Comparison of ENCODE assay signal across 8 cellular contexts in genomic region chrX:48475295-48475694, GRCh38. TPM values are rescaled to one million over a fixed set of nuclear protein-coding genes. Genes with fewer than 3 reads are reported as not detected.
A peak's percentile ranks its signal among the peaks of the same experiment; 100 is the strongest.
DNase-seq lines count a peak whose midpoint lies in the region; ATAC-seq and TF ChIP-seq lines count a peak whose summit lies in the region.

No MANE protein-coding gene starts in this region.

- no peaks in the 10 kb centered on the region for H3K9me3 Mint-ChIP-seq in activated T-helper 2 cell treated with anti-CD3 and anti-CD28 coated beads, Interferon-gamma antibody, Interleukin-2, Interleukin-4, amounts not matched to agents 10 μg/mL and 5 μg/mL and 100 μg/mL, durations not matched to agents 14 hours and 24 hours and 36 hours
- peaks cover 6% of the 10 kb centered on the region for H3K9me3 Mint-ChIP-seq in type B pancreatic cell

- H3K4me3 ChIP-seq in heart right ventricle: peak overlapping the region; percentile 28 to 86 (median 72)

- intact Hi-C loops in heart right ventricle (cut with DNase I) (no loop called here), left ventricle myocardium superior (cut with micrococcal nuclease) (no loop called here)
- intact Hi-C loops in activated T-helper 2 cell treated with anti-CD3 and anti-CD28 coated beads, Interferon-gamma antibody, Interleukin-2, Interleukin-4, amounts not matched to agents 10 μg/mL and 5 μg/mL and 100 μg/mL, durations not matched to agents 14 hours and 24 hours and 36 hours (cut with micrococcal nuclease): loop anchor here (5.0 kb wide), 4 partner anchors 47 to 122 kb away; partner anchors contain the start of genes EBP, RBM3, TBC1D25 and WDR13

- peak overlapping the region; percentile 95 for H3K27ac Mint-ChIP-seq in activated T-helper 2 cell treated with anti-CD3 and anti-CD28 coated beads, Interferon-gamma antibody, Interleukin-2, Interleukin-4, amounts not matched to agents 10 μg/mL and 5 μg/mL and 100 μg/mL, durations not matched to agents 14 hours and 24 hours and 36 hours
- H3K27ac Mint-ChIP-seq in type B pancreatic cell: peak overlapping the region; percentile 93

- 4 to 9% methylated on average over 3 to 5 of the region's 5 CpGs for WGBS in heart right ventricle, 2 donors

- peaks cover 0 to 7% (median 0%) of the 10 kb centered on the region in 9 donors for H3K36me3 ChIP-seq in heart right ventricle

- TF ChIP-seq CTCF in heart right ventricle (IDR thresholded peaks at IDR 0.05) (no peak), type B pancreatic cell (conservative IDR thresholded peaks at IDR 0.05) (no peak)

- no peaks in the 10 kb centered on the region for H3K27me3 Mint-ChIP-seq in activated T-helper 2 cell treated with anti-CD3 and anti-CD28 coated beads, Interferon-gamma antibody, Interleukin-2, Interleukin-4, amounts not matched to agents 10 μg/mL and 5 μg/mL and 100 μg/mL, durations not matched to agents 14 hours and 24 hours and 36 hours (ENCODE audit: low read depth)
- H3K27me3 Mint-ChIP-seq in type B pancreatic cell: peaks cover 4% of the 10 kb centered on the region

- H3K9me3 ChIP-seq in heart right ventricle: no peaks in the 10 kb centered on the region

- H3K36me3 Mint-ChIP-seq in activated T-helper 2 cell treated with anti-CD3 and anti-CD28 coated beads, Interferon-gamma antibody, Interleukin-2, Interleukin-4, amounts not matched to agents 10 μg/mL and 5 μg/mL and 100 μg/mL, durations not matched to agents 14 hours and 24 hours and 36 hours (ENCODE audit: low read depth): peaks cover 33% of the 10 kb centered on the region
- H3K36me3 Mint-ChIP-seq in type B pancreatic cell: peaks cover 10% of the 10 kb centered on the region

- no peaks in the 10 kb centered on the region for H3K27me3 ChIP-seq in heart right ventricle

- DNase-seq in heart right ventricle: no peak
- DNase-seq in left ventricle myocardium superior: no peak
- no peak for DNase-seq in activated T-helper 2 cell treated with anti-CD3 and anti-CD28 coated beads, Interferon-gamma antibody, Interleukin-2, Interleukin-4, amounts not matched to agents 10 μg/mL and 5 μg/mL and 100 μg/mL, durations not matched to agents 14 hours and 24 hours and 36 hours (ENCODE audit: low spot score)
- peak; percentile 15 for DNase-seq in left kidney (ENCODE audit: low read depth, low spot score)
- DNase-seq in type B pancreatic cell (ENCODE audit: extremely low spot score, unreplicated experiment): no peak
- DNase-seq in NAMALWA (ENCODE audit: low spot score): no peak
- no peak for DNase-seq in activated CD8-positive, alpha-beta memory T cell treated with anti-CD3 and anti-CD28 coated beads, Interleukin-2, amount 50 U/mL, for 48 hours

- H3K4me1 ChIP-seq in heart right ventricle: peaks cover 0 to 15% (median 0%) of the 10 kb centered on the region in 9 donors

- ATAC-seq in heart right ventricle (no peak), left ventricle myocardium superior (no peak), HG03520 (IDR thresholded peaks at IDR 0.05; ENCODE audit: unreplicated experiment) (no peak)

- peaks cover 28% of the 10 kb centered on the region for H3K4me1 Mint-ChIP-seq in activated T-helper 2 cell treated with anti-CD3 and anti-CD28 coated beads, Interferon-gamma antibody, Interleukin-2, Interleukin-4, amounts not matched to agents 10 μg/mL and 5 μg/mL and 100 μg/mL, durations not matched to agents 14 hours and 24 hours and 36 hours (ENCODE audit: low read depth)
- peaks cover 11% of the 10 kb centered on the region for H3K4me1 Mint-ChIP-seq in type B pancreatic cell (ENCODE audit: unreplicated experiment)

- H3K27ac ChIP-seq in heart right ventricle: peak overlapping the region in 8 of 10 donors; percentile 74 to 90 (median 83)

- peak overlapping the region; percentile 98 for H3K4me3 Mint-ChIP-seq in activated T-helper 2 cell treated with anti-CD3 and anti-CD28 coated beads, Interferon-gamma antibody, Interleukin-2, Interleukin-4, amounts not matched to agents 10 μg/mL and 5 μg/mL and 100 μg/mL, durations not matched to agents 14 hours and 24 hours and 36 hours (ENCODE audit: low read depth)
- H3K4me3 Mint-ChIP-seq in type B pancreatic cell: peak overlapping the region; percentile 98

RNA-seq across cellular contexts. Expression of gene FTSJ1, which starts 0.7 kb away (rescaled TPM):
- total RNA-seq in heart right ventricle (10 to 100 TPM; 11.6 to 22.8 (median 12.9) TPM), left ventricle myocardium superior (15.1 TPM), type B pancreatic cell (ENCODE audit: low replicate concordance) (35.3 and 46.4 TPM in 2 replicates)
- 10 to 100 TPM; 25.2 to 46.1 TPM for polyA plus RNA-seq in heart right ventricle
- 84.6 and 89.8 TPM in 2 replicates for total RNA-seq in activated T-helper 2 cell treated with anti-CD3 and anti-CD28 coated beads, Interferon-gamma antibody, Interleukin-2, Interleukin-4, amounts not matched to agents 10 μg/mL and 5 μg/mL and 100 μg/mL, durations not matched to agents 14 hours and 24 hours and 36 hours

RNA-seq across cellular contexts. Expression of gene SLC38A5, which starts 5.2 kb away (rescaled TPM):
- total RNA-seq in heart right ventricle (1 to 10 TPM in 7 of 10 donors, under 1 TPM in 3; 0.64 to 5.3 (median 1.7) TPM), left ventricle myocardium superior (0.50 TPM), type B pancreatic cell (ENCODE audit: low replicate concordance) (1.8 and 4.6 TPM in 2 replicates)
- 10 to 100 TPM in 1 of 2 donors, 1 to 10 TPM in 1; 2.6 to 15.4 TPM for polyA plus RNA-seq in heart right ventricle
- total RNA-seq in activated T-helper 2 cell treated with anti-CD3 and anti-CD28 coated beads, Interferon-gamma antibody, Interleukin-2, Interleukin-4, amounts not matched to agents 10 μg/mL and 5 μg/mL and 100 μg/mL, durations not matched to agents 14 hours and 24 hours and 36 hours: 146 and 147 TPM in 2 replicates

RNA-seq across cellular contexts. Expression of gene PORCN, which starts 33.5 kb away (rescaled TPM):
- total RNA-seq in heart right ventricle: 10 to 100 TPM in 9 of 10 donors, 1 to 10 TPM in 1; 9.9 to 16.1 (median 13.0) TPM
- polyA plus RNA-seq in heart right ventricle: 10 to 100 TPM; 12.7 to 26.7 TPM
- total RNA-seq in left ventricle myocardium superior: 13.2 TPM
- total RNA-seq in activated T-helper 2 cell treated with anti-CD3 and anti-CD28 coated beads, Interferon-gamma antibody, Interleukin-2, Interleukin-4, amounts not matched to agents 10 μg/mL and 5 μg/mL and 100 μg/mL, durations not matched to agents 14 hours and 24 hours and 36 hours: 16.5 and 17.7 TPM in 2 replicates
- 3.6 and 10.0 TPM in 2 replicates for total RNA-seq in type B pancreatic cell (ENCODE audit: low replicate concordance)

RNA-seq across cellular contexts. Expression of gene EBP, which starts 46.3 kb away (rescaled TPM):
- total RNA-seq in heart right ventricle (10 to 100 TPM; 35.1 to 76.0 (median 54.2) TPM), left ventricle myocardium superior (55.4 TPM), type B pancreatic cell (ENCODE audit: low replicate concordance) (79.8 and 95.9 TPM in 2 replicates)
- 100 to 1,000 TPM in 1 of 2 donors, 10 to 100 TPM in 1; 96.9 to 128 TPM for polyA plus RNA-seq in heart right ventricle
- 209 and 212 TPM in 2 replicates for total RNA-seq in activated T-helper 2 cell treated with anti-CD3 and anti-CD28 coated beads, Interferon-gamma antibody, Interleukin-2, Interleukin-4, amounts not matched to agents 10 μg/mL and 5 μg/mL and 100 μg/mL, durations not matched to agents 14 hours and 24 hours and 36 hours

Comparison
In these comparisons a context has a peak if more than half of its experiments do, and no peak if none do; other contexts are left out.
1. RNA of gene SLC38A5, which starts 5.2 kb away (total RNA-seq): 146 to 147 TPM in activated T-helper 2 cell treated with anti-CD3 and anti-CD28 coated beads, Interferon-gamma antibody, Interleukin-2, Interleukin-4, amounts not matched to agents 10 μg/mL and 5 μg/mL and 100 μg/mL, durations not matched to agents 14 hours and 24 hours and 36 hours; 1.8 to 4.6 TPM in type B pancreatic cell, 0.64 to 5.3 TPM in heart right ventricle and 0.50 TPM in left ventricle myocardium superior (single experiment); every median in the first group is over 10 times any median in the second.